2 cellular contexts compared by ENCODE assay signal in the genomic region with DNA sequence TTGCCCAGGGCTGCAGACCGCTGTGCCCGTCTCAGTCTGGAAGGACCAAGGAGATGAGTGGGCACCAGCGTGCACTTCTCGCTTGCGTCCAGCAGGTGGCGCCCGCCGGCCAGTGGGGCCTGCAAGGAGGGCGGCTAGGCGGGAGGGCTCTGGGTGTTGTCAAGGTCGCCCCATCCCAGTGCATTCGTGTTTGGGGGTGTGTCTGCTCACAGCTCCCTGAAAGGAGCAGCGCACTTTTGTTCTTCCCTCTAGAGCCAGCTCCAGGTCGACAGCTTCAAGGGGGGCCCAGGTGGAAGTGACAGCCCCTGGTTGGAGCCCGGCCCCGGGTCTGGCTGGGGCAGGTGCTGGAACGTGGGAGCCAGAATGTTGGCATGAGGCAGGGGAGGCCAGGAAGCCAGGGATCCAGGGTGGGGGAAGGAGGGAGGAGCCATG.
A peak's percentile ranks its signal among the peaks of the same experiment; 100 is the strongest.
TF ChIP-seq lines count a peak whose summit lies in the region.

No MANE protein-coding gene starts in this region.

TF ChIP-seq in A549, 52 proteins besides CTCF, POLR2A, EP300 and RAD21 (continued from another document):
- peak; percentile 84 for TF ChIP-seq SMC3 (IDR thresholded peaks at IDR 0.05)

TF ChIP-seq in HepG2, 621 proteins besides CTCF, POLR2A, EP300 and RAD21 (continues in another document):
- TF ChIP-seq, protein P1, sequence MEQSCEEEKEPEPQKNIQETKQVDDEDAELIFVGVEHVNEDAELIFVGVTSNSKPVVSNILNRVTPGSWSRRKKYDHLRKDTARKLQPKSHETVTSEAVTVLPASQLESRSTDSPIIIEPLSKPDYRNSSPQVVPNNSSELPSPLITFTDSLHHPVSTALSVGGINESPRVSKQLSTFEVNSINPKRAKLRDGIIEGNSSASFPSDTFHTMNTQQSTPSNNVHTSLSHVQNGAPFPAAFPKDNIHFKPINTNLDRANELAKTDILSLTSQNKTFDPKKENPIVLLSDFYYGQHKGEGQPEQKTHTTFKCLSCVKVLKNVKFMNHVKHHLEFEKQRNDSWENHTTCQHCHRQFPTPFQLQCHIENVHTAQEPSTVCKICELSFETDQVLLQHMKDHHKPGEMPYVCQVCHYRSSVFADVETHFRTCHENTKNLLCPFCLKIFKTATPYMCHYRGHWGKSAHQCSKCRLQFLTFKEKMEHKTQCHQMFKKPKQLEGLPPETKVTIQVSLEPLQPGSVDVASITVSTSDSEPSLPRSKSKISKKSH (CRISPR knock-in tag; IDR thresholded peaks at IDR 0.05; ENCODE audit: borderline replicate concordance): 0 out of 2 replicates have a peak, but pooled peaks have one; percentile 64
- TF ChIP-seq, protein P2, sequence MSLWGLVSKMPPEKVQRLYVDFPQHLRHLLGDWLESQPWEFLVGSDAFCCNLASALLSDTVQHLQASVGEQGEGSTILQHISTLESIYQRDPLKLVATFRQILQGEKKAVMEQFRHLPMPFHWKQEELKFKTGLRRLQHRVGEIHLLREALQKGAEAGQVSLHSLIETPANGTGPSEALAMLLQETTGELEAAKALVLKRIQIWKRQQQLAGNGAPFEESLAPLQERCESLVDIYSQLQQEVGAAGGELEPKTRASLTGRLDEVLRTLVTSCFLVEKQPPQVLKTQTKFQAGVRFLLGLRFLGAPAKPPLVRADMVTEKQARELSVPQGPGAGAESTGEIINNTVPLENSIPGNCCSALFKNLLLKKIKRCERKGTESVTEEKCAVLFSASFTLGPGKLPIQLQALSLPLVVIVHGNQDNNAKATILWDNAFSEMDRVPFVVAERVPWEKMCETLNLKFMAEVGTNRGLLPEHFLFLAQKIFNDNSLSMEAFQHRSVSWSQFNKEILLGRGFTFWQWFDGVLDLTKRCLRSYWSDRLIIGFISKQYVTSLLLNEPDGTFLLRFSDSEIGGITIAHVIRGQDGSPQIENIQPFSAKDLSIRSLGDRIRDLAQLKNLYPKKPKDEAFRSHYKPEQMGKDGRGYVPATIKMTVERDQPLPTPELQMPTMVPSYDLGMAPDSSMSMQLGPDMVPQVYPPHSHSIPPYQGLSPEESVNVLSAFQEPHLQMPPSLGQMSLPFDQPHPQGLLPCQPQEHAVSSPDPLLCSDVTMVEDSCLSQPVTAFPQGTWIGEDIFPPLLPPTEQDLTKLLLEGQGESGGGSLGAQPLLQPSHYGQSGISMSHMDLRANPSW (CRISPR knock-in tag; IDR thresholded peaks at IDR 0.05; ENCODE audit: borderline replicate concordance): no peak
- TF ChIP-seq HOXA3 (CRISPR knock-in tag; IDR thresholded peaks at IDR 0.05) (0 out of 2 replicates have a peak, but pooled peaks have one; percentile 26), MAFF (IDR thresholded peaks at IDR 0.05; ENCODE audit: low read depth, low read length) (no peak), SALL1 (CRISPR knock-in tag; IDR thresholded peaks at IDR 0.05) (peak; percentile 60), TBP (CRISPR knock-in tag; IDR thresholded peaks at IDR 0.05) (no peak), ZNF124 (CRISPR knock-in tag; IDR thresholded peaks at IDR 0.05) (0 out of 2 replicates have a peak, but pooled peaks have one; percentile 43), ZNF44 (CRISPR knock-in tag; IDR thresholded peaks at IDR 0.05) (no peak), YY1 (IDR thresholded peaks at IDR 0.05; ENCODE audit: insufficient read depth, insufficient replicate concordance, low read depth, low read length) (peak; percentile 21), ZSCAN30 (CRISPR knock-in tag; IDR thresholded peaks at IDR 0.05) (no peak), ADNP (CRISPR knock-in tag; IDR thresholded peaks at IDR 0.05) (no peak), ZNF350 (CRISPR knock-in tag; IDR thresholded peaks at IDR 0.05; ENCODE audit: borderline replicate concordance, low read depth) (peak; percentile 30; the same call in 1 of the 2 replicates), TAF1 (CRISPR knock-in tag; IDR thresholded peaks at IDR 0.05) (no peak), TAF15 (IDR thresholded peaks at IDR 0.05; ENCODE audit: low read depth, low read length, poor library complexity, severe bottlenecking) (no peak), ZNF343 (CRISPR knock-in tag; IDR thresholded peaks at IDR 0.05) (no peak), ERF (CRISPR knock-in tag; IDR thresholded peaks at IDR 0.05) (peak; percentile 39; the same call in 1 of the 2 replicates), KDM2A (CRISPR knock-in tag; IDR thresholded peaks at IDR 0.05; ENCODE audit: borderline replicate concordance, low read depth) (peak; percentile 81)
- TF ChIP-seq, protein P3, sequence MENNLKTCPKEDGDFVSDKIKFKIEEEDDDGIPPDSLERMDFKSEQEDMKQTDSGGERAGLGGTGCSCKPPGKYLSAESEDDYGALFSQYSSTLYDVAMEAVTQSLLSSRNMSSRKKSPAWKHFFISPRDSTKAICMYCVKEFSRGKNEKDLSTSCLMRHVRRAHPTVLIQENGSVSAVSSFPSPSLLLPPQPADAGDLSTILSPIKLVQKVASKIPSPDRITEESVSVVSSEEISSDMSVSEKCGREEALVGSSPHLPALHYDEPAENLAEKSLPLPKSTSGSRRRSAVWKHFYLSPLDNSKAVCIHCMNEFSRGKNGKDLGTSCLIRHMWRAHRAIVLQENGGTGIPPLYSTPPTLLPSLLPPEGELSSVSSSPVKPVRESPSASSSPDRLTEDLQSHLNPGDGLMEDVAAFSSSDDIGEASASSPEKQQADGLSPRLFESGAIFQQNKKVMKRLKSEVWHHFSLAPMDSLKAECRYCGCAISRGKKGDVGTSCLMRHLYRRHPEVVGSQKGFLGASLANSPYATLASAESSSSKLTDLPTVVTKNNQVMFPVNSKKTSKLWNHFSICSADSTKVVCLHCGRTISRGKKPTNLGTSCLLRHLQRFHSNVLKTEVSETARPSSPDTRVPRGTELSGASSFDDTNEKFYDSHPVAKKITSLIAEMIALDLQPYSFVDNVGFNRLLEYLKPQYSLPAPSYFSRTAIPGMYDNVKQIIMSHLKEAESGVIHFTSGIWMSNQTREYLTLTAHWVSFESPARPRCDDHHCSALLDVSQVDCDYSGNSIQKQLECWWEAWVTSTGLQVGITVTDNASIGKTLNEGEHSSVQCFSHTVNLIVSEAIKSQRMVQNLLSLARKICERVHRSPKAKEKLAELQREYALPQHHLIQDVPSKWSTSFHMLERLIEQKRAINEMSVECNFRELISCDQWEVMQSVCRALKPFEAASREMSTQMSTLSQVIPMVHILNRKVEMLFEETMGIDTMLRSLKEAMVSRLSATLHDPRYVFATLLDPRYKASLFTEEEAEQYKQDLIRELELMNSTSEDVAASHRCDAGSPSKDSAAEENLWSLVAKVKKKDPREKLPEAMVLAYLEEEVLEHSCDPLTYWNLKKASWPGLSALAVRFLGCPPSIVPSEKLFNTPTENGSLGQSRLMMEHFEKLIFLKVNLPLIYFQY (CRISPR knock-in tag; IDR thresholded peaks at IDR 0.05; ENCODE audit: borderline replicate concordance): 0 out of 2 replicates have a peak, but pooled peaks have one; percentile 30
- TF ChIP-seq, protein P4, sequence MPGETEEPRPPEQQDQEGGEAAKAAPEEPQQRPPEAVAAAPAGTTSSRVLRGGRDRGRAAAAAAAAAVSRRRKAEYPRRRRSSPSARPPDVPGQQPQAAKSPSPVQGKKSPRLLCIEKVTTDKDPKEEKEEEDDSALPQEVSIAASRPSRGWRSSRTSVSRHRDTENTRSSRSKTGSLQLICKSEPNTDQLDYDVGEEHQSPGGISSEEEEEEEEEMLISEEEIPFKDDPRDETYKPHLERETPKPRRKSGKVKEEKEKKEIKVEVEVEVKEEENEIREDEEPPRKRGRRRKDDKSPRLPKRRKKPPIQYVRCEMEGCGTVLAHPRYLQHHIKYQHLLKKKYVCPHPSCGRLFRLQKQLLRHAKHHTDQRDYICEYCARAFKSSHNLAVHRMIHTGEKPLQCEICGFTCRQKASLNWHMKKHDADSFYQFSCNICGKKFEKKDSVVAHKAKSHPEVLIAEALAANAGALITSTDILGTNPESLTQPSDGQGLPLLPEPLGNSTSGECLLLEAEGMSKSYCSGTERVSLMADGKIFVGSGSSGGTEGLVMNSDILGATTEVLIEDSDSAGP (CRISPR knock-in tag; IDR thresholded peaks at IDR 0.05; ENCODE audit: borderline replicate concordance): peak; percentile 72; the same call in 1 of the 2 replicates
- TF ChIP-seq, protein P5, sequence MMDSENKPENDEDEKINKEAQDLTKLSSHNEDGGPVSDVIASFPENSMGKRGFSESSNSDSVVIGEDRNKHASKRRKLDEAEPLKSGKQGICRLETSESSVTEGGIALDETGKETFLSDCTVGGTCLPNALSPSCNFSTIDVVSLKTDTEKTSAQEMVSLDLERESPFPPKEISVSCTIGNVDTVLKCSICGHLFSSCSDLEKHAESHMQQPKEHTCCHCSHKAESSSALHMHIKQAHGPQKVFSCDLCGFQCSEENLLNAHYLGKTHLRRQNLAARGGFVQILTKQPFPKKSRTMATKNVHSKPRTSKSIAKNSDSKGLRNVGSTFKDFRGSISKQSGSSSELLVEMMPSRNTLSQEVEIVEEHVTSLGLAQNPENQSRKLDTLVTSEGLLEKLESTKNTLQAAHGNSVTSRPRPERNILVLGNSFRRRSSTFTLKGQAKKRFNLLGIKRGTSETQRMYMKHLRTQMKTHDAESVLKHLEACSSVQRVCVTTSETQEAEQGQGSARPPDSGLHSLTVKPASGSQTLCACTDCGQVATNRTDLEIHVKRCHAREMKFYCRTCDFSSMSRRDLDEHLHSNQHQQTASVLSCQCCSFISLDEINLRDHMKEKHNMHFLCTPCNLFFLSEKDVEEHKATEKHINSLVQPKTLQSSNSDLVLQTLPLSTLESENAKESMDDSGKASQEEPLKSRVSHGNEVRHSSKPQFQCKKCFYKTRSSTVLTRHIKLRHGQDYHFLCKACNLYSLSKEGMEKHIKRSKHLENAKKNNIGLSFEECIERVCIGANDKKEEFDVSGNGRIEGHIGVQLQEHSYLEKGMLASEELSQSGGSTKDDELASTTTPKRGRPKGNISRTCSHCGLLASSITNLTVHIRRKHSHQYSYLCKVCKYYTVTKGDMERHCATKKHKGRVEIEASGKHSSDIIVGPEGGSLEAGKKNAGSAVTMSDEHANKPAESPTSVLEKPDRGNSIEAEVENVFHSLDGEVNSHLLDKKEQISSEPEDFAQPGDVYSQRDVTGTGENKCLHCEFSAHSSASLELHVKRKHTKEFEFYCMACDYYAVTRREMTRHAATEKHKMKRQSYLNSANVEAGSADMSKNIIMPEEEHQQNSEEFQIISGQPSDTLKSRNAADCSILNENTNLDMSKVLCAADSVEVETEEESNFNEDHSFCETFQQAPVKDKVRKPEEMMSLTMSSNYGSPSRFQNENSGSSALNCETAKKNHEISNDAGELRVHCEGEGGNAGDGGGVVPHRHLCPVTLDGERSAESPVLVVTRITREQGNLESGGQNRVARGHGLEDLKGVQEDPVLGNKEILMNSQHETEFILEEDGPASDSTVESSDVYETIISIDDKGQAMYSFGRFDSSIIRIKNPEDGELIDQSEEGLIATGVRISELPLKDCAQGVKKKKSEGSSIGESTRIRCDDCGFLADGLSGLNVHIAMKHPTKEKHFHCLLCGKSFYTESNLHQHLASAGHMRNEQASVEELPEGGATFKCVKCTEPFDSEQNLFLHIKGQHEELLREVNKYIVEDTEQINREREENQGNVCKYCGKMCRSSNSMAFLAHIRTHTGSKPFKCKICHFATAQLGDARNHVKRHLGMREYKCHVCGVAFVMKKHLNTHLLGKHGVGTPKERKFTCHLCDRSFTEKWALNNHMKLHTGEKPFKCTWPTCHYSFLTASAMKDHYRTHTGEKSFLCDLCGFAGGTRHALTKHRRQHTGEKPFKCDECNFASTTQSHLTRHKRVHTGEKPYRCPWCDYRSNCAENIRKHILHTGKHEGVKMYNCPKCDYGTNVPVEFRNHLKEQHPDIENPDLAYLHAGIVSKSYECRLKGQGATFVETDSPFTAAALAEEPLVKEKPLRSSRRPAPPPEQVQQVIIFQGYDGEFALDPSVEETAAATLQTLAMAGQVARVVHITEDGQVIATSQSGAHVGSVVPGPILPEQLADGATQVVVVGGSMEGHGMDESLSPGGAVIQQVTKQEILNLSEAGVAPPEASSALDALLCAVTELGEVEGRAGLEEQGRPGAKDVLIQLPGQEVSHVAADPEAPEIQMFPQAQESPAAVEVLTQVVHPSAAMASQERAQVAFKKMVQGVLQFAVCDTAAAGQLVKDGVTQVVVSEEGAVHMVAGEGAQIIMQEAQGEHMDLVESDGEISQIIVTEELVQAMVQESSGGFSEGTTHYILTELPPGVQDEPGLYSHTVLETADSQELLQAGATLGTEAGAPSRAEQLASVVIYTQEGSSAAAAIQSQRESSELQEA (CRISPR knock-in tag; IDR thresholded peaks at IDR 0.05; ENCODE audit: not compliant biosample characterization): no peak
- TF ChIP-seq, protein P6, sequence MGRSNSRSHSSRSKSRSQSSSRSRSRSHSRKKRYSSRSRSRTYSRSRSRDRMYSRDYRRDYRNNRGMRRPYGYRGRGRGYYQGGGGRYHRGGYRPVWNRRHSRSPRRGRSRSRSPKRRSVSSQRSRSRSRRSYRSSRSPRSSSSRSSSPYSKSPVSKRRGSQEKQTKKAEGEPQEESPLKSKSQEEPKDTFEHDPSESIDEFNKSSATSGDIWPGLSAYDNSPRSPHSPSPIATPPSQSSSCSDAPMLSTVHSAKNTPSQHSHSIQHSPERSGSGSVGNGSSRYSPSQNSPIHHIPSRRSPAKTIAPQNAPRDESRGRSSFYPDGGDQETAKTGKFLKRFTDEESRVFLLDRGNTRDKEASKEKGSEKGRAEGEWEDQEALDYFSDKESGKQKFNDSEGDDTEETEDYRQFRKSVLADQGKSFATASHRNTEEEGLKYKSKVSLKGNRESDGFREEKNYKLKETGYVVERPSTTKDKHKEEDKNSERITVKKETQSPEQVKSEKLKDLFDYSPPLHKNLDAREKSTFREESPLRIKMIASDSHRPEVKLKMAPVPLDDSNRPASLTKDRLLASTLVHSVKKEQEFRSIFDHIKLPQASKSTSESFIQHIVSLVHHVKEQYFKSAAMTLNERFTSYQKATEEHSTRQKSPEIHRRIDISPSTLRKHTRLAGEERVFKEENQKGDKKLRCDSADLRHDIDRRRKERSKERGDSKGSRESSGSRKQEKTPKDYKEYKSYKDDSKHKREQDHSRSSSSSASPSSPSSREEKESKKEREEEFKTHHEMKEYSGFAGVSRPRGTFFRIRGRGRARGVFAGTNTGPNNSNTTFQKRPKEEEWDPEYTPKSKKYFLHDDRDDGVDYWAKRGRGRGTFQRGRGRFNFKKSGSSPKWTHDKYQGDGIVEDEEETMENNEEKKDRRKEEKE (IDR thresholded peaks at IDR 0.05): no peak
- TF ChIP-seq, protein P7, sequence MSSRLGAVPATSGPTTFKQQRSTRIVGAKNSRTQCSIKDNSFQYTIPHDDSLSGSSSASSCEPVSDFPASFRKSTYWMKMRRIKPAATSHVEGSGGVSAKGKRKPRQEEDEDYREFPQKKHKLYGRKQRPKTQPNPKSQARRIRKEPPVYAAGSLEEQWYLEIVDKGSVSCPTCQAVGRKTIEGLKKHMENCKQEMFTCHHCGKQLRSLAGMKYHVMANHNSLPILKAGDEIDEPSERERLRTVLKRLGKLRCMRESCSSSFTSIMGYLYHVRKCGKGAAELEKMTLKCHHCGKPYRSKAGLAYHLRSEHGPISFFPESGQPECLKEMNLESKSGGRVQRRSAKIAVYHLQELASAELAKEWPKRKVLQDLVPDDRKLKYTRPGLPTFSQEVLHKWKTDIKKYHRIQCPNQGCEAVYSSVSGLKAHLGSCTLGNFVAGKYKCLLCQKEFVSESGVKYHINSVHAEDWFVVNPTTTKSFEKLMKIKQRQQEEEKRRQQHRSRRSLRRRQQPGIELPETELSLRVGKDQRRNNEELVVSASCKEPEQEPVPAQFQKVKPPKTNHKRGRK (CRISPR knock-in tag; IDR thresholded peaks at IDR 0.05): 0 out of 2 replicates have a peak, but pooled peaks have one; percentile 45
